21 cellular contexts compared by ENCODE assay signal in the genomic region with DNA sequence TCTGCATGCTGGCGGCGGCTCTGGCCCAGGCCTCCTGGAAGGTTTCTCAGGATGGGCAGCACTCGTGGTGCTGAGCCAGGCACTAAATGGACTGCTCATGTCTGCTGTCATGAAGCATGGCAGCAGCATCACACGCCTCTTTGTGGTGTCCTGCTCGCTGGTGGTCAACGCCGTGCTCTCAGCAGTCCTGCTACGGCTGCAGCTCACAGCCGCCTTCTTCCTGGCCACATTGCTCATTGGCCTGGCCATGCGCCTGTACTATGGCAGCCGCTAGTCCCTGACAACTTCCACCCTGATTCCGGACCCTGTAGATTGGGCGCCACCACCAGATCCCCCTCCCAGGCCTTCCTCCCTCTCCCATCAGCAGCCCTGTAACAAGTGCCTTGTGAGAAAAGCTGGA. TPM values are rescaled to one million over a fixed set of nuclear protein-coding genes. Genes with fewer than 3 reads are reported as not detected.
DNase-seq lines count a peak whose midpoint lies in the region; ATAC-seq and TF ChIP-seq lines count a peak whose summit lies in the region.
"Had no signal": no experiment of that assay in that cellular context is flagged by ENCODE, and none has a peak within 500 bp of the region (broad histone marks: within the 10 kb centered on the region; RNA-seq: fewer than 3 reads in every experiment).

No MANE protein-coding gene starts in this region.

- peak overlapping the region; percentile 70 for H3K27ac Mint-ChIP-seq in activated CD4-positive, alpha-beta T cell treated with anti-CD3 and anti-CD28 coated beads, Interleukin-2, amount 10 ng/mL, durations not matched to agents 24 days and 14 days
- peak overlapping the region in 6 of 7 donors; percentile 62 to 99 (median 98) for H3K27ac Mint-ChIP-seq in CD4-positive, alpha-beta memory T cell
- H3K27ac Mint-ChIP-seq in activated naive CD8-positive, alpha-beta T cell treated with anti-CD3 and anti-CD28 coated beads, Interleukin-2, amount 10 ng/mL, durations not matched to agents 7 days and 5 days = peak overlapping the region; percentile 93
- no peak overlapping the region for H3K27ac Mint-ChIP-seq in neural progenitor cell
- H3K27ac Mint-ChIP-seq: HFFc6 had no signal

- H2AFZ ChIP-seq in neural progenitor cell (replicated peaks) = no peak overlapping the region
- H2AFZ ChIP-seq: PC-9 had no signal

- ATAC-seq in activated naive CD8-positive, alpha-beta T cell treated with anti-CD3 and anti-CD28 coated beads, Interleukin-2, amount 10 ng/mL, durations not matched to agents 7 days and 5 days (ENCODE audit: low read depth) = no peak
- ATAC-seq in GM21825 (IDR thresholded peaks at IDR 0.05; ENCODE audit: unreplicated experiment) = no peak
- ATAC-seq: left lung had no signal

- no peak overlapping the region for H3K4me2 ChIP-seq in neural progenitor cell
- H3K4me2 ChIP-seq: PC-9 had no signal

- no peaks in the 10 kb centered on the region for H4K20me1 ChIP-seq in neural progenitor cell (ENCODE audit: low read depth)

- H3K9ac ChIP-seq in neural progenitor cell = no peak overlapping the region

- peaks cover 48% of the 10 kb centered on the region for H3K4me1 ChIP-seq in CD4-positive, alpha-beta memory T cell (ENCODE audit: insufficient read depth, low read length)
- peaks cover 12% of the 10 kb centered on the region for H3K4me1 ChIP-seq in neural progenitor cell

- peaks cover 15% of the 10 kb centered on the region for H3K36me3 ChIP-seq in CD4-positive, alpha-beta memory T cell (ENCODE audit: insufficient read depth, low read length)
- no peaks in the 10 kb centered on the region for H3K36me3 ChIP-seq in neural progenitor cell

- peaks cover 23% of the 10 kb centered on the region for H3K79me2 ChIP-seq in neural progenitor cell (ENCODE audit: low read depth)

- H3K9me3 ChIP-seq in CD4-positive, alpha-beta memory T cell (ENCODE audit: control insufficient read depth in 1 of 2, low read length in 2 of 2) = no peaks in the 10 kb centered on the region
- H3K9me3 ChIP-seq in neural progenitor cell (ENCODE audit: low read depth) = no peaks in the 10 kb centered on the region
- H3K9me3 ChIP-seq: left lung, stomach, vagina had no signal

- no peaks in the 10 kb centered on the region for H3F3A ChIP-seq in neural progenitor cell (ENCODE audit: low read depth)

- peaks cover 52% of the 10 kb centered on the region for H3K4me1 Mint-ChIP-seq in activated CD4-positive, alpha-beta T cell treated with anti-CD3 and anti-CD28 coated beads, Interleukin-2, amount 10 ng/mL, durations not matched to agents 24 days and 14 days
- peaks cover 30 to 72% (median 53%) of the 10 kb centered on the region in 4 donors for H3K4me1 Mint-ChIP-seq in CD4-positive, alpha-beta memory T cell
- peaks cover 38% of the 10 kb centered on the region for H3K4me1 Mint-ChIP-seq in activated naive CD8-positive, alpha-beta T cell treated with anti-CD3 and anti-CD28 coated beads, Interleukin-2, amount 10 ng/mL, durations not matched to agents 7 days and 5 days
- H3K4me1 Mint-ChIP-seq in neural progenitor cell = peaks cover 26% of the 10 kb centered on the region

- H3K4me3 ChIP-seq in CD4-positive, alpha-beta memory T cell (ENCODE audit: low read length in 2 of 2) = no peak overlapping the region
- H3K4me3 ChIP-seq in neural progenitor cell = no peak overlapping the region
- H3K4me3 ChIP-seq: left lung, PC-9, SK-N-MC, stomach, vagina had no signal

- no peaks in the 10 kb centered on the region for H3K27me3 Mint-ChIP-seq in activated CD4-positive, alpha-beta T cell treated with anti-CD3 and anti-CD28 coated beads, Interleukin-2, amount 10 ng/mL, durations not matched to agents 24 days and 14 days
- no peaks in the 10 kb centered on the region for H3K27me3 Mint-ChIP-seq in CD4-positive, alpha-beta memory T cell
- H3K27me3 Mint-ChIP-seq in activated naive CD8-positive, alpha-beta T cell treated with anti-CD3 and anti-CD28 coated beads, Interleukin-2, amount 10 ng/mL, durations not matched to agents 7 days and 5 days = no peaks in the 10 kb centered on the region
- H3K27me3 Mint-ChIP-seq in neural progenitor cell (ENCODE audit: insufficient read depth, low read depth) = peaks cover 7% of the 10 kb centered on the region

- intact Hi-C loops in activated CD4-positive, alpha-beta T cell treated with anti-CD3 and anti-CD28 coated beads, Interleukin-2, amount 10 ng/mL, durations not matched to agents 24 days and 14 days (cut with micrococcal nuclease) = no loop called here
- intact Hi-C loops in CD4-positive, alpha-beta memory T cell (cut with micrococcal nuclease) = loop anchor here (10.0 kb wide), 1 partner anchor 1067 kb away; the partner anchor contains the start of genes HDAC3 and RELL2

- H3K27ac ChIP-seq in CD4-positive, alpha-beta memory T cell (ENCODE audit: low read depth, low read length) = no peak overlapping the region
- no peak overlapping the region for H3K27ac ChIP-seq in neural progenitor cell
- H3K27ac ChIP-seq in RWPE1 = no peak overlapping the region
- H3K27ac ChIP-seq: C4-2B, PC-9, SK-N-MC, vagina had no signal

- peaks cover 36% of the 10 kb centered on the region for H3K36me3 Mint-ChIP-seq in activated CD4-positive, alpha-beta T cell treated with anti-CD3 and anti-CD28 coated beads, Interleukin-2, amount 10 ng/mL, durations not matched to agents 24 days and 14 days (ENCODE audit: low read depth)
- H3K36me3 Mint-ChIP-seq in CD4-positive, alpha-beta memory T cell = peaks cover 20 to 49% of the 10 kb centered on the region in 2 donors
- H3K36me3 Mint-ChIP-seq in activated naive CD8-positive, alpha-beta T cell treated with anti-CD3 and anti-CD28 coated beads, Interleukin-2, amount 10 ng/mL, durations not matched to agents 7 days and 5 days = peaks cover 19% of the 10 kb centered on the region
- peaks cover 11% of the 10 kb centered on the region for H3K36me3 Mint-ChIP-seq in neural progenitor cell

- no peaks in the 10 kb centered on the region for H3K9me3 Mint-ChIP-seq in activated CD4-positive, alpha-beta T cell treated with anti-CD3 and anti-CD28 coated beads, Interleukin-2, amount 10 ng/mL, durations not matched to agents 24 days and 14 days
- H3K9me3 Mint-ChIP-seq in CD4-positive, alpha-beta memory T cell = no peaks in the 10 kb centered on the region
- no peaks in the 10 kb centered on the region for H3K9me3 Mint-ChIP-seq in activated naive CD8-positive, alpha-beta T cell treated with anti-CD3 and anti-CD28 coated beads, Interleukin-2, amount 10 ng/mL, durations not matched to agents 7 days and 5 days
- H3K9me3 Mint-ChIP-seq in neural progenitor cell = no peaks in the 10 kb centered on the region
- H3K9me3 Mint-ChIP-seq: HFFc6 had no signal

- DNase-seq in activated CD4-positive, alpha-beta T cell treated with anti-CD3 and anti-CD28 coated beads, Interleukin-2, amount 10 ng/mL, durations not matched to agents 24 days and 14 days = no peak
- DNase-seq in activated CD4-positive, alpha-beta T cell treated with anti-CD3 and anti-CD28 coated beads for 1 hour = no peak
- DNase-seq in CD4-positive, alpha-beta memory T cell = no peak
- no peak for DNase-seq in activated naive CD8-positive, alpha-beta T cell treated with anti-CD3 and anti-CD28 coated beads, Interleukin-2, amount 10 ng/mL, durations not matched to agents 7 days and 5 days
- DNase-seq in neural progenitor cell (ENCODE audit: low spot score) (no peak), NCI-H1105 (lab: John Stamatoyannopoulos, UW) (no peak), RWPE1 (ENCODE audit: low spot score) (no peak)
- DNase-seq: amniotic stem cell, DND-41, HFFc6, IMR-90, left lung, NCI-H2107, NCI-H69, PC-9, stomach had no signal

- no peaks in the 10 kb centered on the region for H3K27me3 ChIP-seq in CD4-positive, alpha-beta memory T cell (ENCODE audit: insufficient read depth, low read length)
- no peaks in the 10 kb centered on the region for H3K27me3 ChIP-seq in neural progenitor cell
- H3K27me3 ChIP-seq: left lung, stomach, vagina had no signal

- POLR2A ChIA-PET in CD4-positive, alpha-beta memory T cell (lab: Charles Lee; ENCODE audit: partially characterized antibody) = interaction anchor here (1.1 to 2.0 kb wide), 4 partner anchors 11 to 166 kb away, joined by 3 to 9 read pairs (median 6); partner anchors contain the start of genes ANKHD1, IK and SRA1
- POLR2A ChIA-PET in activated naive CD8-positive, alpha-beta T cell treated with anti-CD3 and anti-CD28 coated beads, Interleukin-2, amount 10 ng/mL, durations not matched to agents 7 days and 5 days (lab: Charles Lee) = interaction anchor here (1.1 to 3.1 kb wide), 2 partner anchors 10 to 17 kb away, joined by 3 to 14 read pairs; partner anchors contain the start of gene SRA1
- POLR2A ChIA-PET in RWPE1 (lab: Yijun Ruan, JAX; ENCODE audit: low non-redundant PET) = no interaction called here

- CTCF ChIA-PET in CD4-positive, alpha-beta memory T cell (lab: Charles Lee; ENCODE audit: partially characterized antibody) = interaction anchor here (1.1 to 1.6 kb wide), 2 partner anchors 20 to 66 kb away, joined by 3 read pairs; partner anchors contain the start of gene EIF4EBP3
- CTCF ChIA-PET in RWPE1 (lab: Yijun Ruan, JAX) = no interaction called here

- no peak overlapping the region for H3K4me3 Mint-ChIP-seq in activated CD4-positive, alpha-beta T cell treated with anti-CD3 and anti-CD28 coated beads, Interleukin-2, amount 10 ng/mL, durations not matched to agents 24 days and 14 days
- peak overlapping the region in 1 of 8 donors; percentile 35 for H3K4me3 Mint-ChIP-seq in CD4-positive, alpha-beta memory T cell
- no peak overlapping the region for H3K4me3 Mint-ChIP-seq in activated naive CD8-positive, alpha-beta T cell treated with anti-CD3 and anti-CD28 coated beads, Interleukin-2, amount 10 ng/mL, durations not matched to agents 7 days and 5 days
- peak overlapping the region; percentile 41 for H3K4me3 Mint-ChIP-seq in neural progenitor cell
- H3K4me3 Mint-ChIP-seq: HFFc6 had no signal

- TF ChIP-seq CTCF in neural progenitor cell (IDR thresholded peaks at IDR 0.05) (no peak), RWPE1 (conservative IDR thresholded peaks at IDR 0.05; ENCODE audit: low read depth) (no peak)

RNA-seq across cellular contexts. Expression of gene SLC35A4, which starts 3.2 kb away (rescaled TPM):
- 105 and 106 TPM in 2 replicates for total RNA-seq in activated CD4-positive, alpha-beta T cell treated with anti-CD3 and anti-CD28 coated beads, Interleukin-2, amount 10 ng/mL, durations not matched to agents 24 days and 14 days
- total RNA-seq in CD4-positive, alpha-beta memory T cell = 10 to 100 TPM; 49.0 to 59.4 TPM
- polyA plus RNA-seq in CD4-positive, alpha-beta memory T cell = 100 to 1,000 TPM; 105 to 115 TPM
- 10 to 100 TPM; 80.8 to 94.0 TPM for total RNA-seq in activated naive CD8-positive, alpha-beta T cell treated with anti-CD3 and anti-CD28 coated beads, Interleukin-2, amount 10 ng/mL, durations not matched to agents 7 days and 5 days
- total RNA-seq in neural progenitor cell (ENCODE audit: low replicate concordance) = 20.7 and 26.7 TPM in 2 replicates

RNA-seq across cellular contexts. Expression of gene APBB3, which starts 3.5 kb away (rescaled TPM):
- total RNA-seq in activated CD4-positive, alpha-beta T cell treated with anti-CD3 and anti-CD28 coated beads, Interleukin-2, amount 10 ng/mL, durations not matched to agents 24 days and 14 days = 16.5 and 17.8 TPM in 2 replicates
- 10 to 100 TPM; 72.9 to 75.4 TPM for total RNA-seq in CD4-positive, alpha-beta memory T cell
- polyA plus RNA-seq in CD4-positive, alpha-beta memory T cell = 1 to 10 TPM; 2.1 to 4.9 TPM
- total RNA-seq in activated naive CD8-positive, alpha-beta T cell treated with anti-CD3 and anti-CD28 coated beads, Interleukin-2, amount 10 ng/mL, durations not matched to agents 7 days and 5 days = 10 to 100 TPM; 41.3 to 47.7 TPM
- total RNA-seq in neural progenitor cell (ENCODE audit: low replicate concordance) = 20.7 and 23.6 TPM in 2 replicates

RNA-seq across cellular contexts. Expression of gene SRA1, which starts 10.6 kb away (rescaled TPM):
- 53.8 and 54.9 TPM in 2 replicates for total RNA-seq in activated CD4-positive, alpha-beta T cell treated with anti-CD3 and anti-CD28 coated beads, Interleukin-2, amount 10 ng/mL, durations not matched to agents 24 days and 14 days
- 10 to 100 TPM; 24.5 to 26.6 TPM for total RNA-seq in CD4-positive, alpha-beta memory T cell
- 10 to 100 TPM; 35.5 to 46.8 TPM for polyA plus RNA-seq in CD4-positive, alpha-beta memory T cell
- total RNA-seq in activated naive CD8-positive, alpha-beta T cell treated with anti-CD3 and anti-CD28 coated beads, Interleukin-2, amount 10 ng/mL, durations not matched to agents 7 days and 5 days = 10 to 100 TPM; 34.4 to 36.9 TPM
- 16.9 and 26.9 TPM in 2 replicates for total RNA-seq in neural progenitor cell (ENCODE audit: low replicate concordance)

RNA-seq across cellular contexts. Expression of gene EIF4EBP3, which starts 20.4 kb away (rescaled TPM):
- 13.8 and 13.9 TPM in 2 replicates for total RNA-seq in activated CD4-positive, alpha-beta T cell treated with anti-CD3 and anti-CD28 coated beads, Interleukin-2, amount 10 ng/mL, durations not matched to agents 24 days and 14 days
- 10 to 100 TPM; 15.3 to 18.8 TPM for total RNA-seq in CD4-positive, alpha-beta memory T cell
- polyA plus RNA-seq in CD4-positive, alpha-beta memory T cell = 10 to 100 TPM; 31.9 to 44.3 TPM
- 10 to 100 TPM; 11.8 to 12.0 TPM for total RNA-seq in activated naive CD8-positive, alpha-beta T cell treated with anti-CD3 and anti-CD28 coated beads, Interleukin-2, amount 10 ng/mL, durations not matched to agents 7 days and 5 days
- 0.53 and 1.1 TPM in 2 replicates for total RNA-seq in neural progenitor cell (ENCODE audit: low replicate concordance)
- total RNA-seq: frontal cortex had no signal
